Comparison of ENCODE assay signal across 28 cellular contexts in the genomic region with DNA sequence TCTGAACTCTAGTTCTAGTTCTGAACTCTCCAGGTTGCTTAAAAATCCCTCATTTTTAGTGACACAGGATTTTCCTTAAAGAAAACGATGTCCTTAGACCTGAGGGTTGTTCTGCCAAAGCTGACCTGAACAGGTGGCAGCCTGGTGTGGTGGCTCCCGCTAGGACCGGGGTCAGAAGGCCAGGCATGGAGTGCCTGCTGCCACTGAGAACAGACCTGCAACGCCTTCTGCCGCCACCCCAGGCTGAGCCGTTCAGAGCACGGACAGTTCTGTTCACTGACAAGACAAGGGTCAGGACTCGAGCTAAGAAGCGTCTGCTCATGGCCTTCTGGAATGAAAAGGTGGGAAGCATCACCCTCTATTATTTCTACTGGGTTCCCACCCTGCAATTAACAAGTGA.
"Had no signal": no experiment of that assay in that cellular context is flagged by ENCODE, and none has a peak within 500 bp of the region (broad histone marks: within the 10 kb centered on the region; RNA-seq: fewer than 3 reads in every experiment).

No MANE protein-coding gene starts in this region.

- H3K27ac ChIP-seq: brain microvascular endothelial cell, SJCRH30, SK-N-MC had no signal

- H3K4me1 ChIP-seq: SJCRH30 had no signal

- H3K36me3 ChIP-seq: SJCRH30 had no signal

- H3K27me3 ChIP-seq: brain microvascular endothelial cell, MG63, SJCRH30 had no signal

- ATAC-seq: activated CD8-positive, alpha-beta T cell treated with anti-CD3 and anti-CD28 coated beads for 36 hours; activated T-cell treated with anti-CD3 and anti-CD28 coated beads, Interleukin-2, amount 50 U/mL, for 72 hours; activated T-helper 17 cell treated with anti-CD3 and anti-CD28 coated beads, Interleukin-2, amount 50 U/mL, for 72 hours; Panc1 had no signal

- DNase-seq: activated CD4-positive, alpha-beta T cell treated with anti-CD3 and anti-CD28 coated beads, Interleukin-2, amount 10 ng/mL, durations not matched to agents 24 days and 14 days; activated CD4-positive, alpha-beta T cell treated with anti-CD3 and anti-CD28 coated beads, Interleukin-2, amount 50 U/mL, for 4 hours; activated CD8-positive, alpha-beta T cell treated with anti-CD3 and anti-CD28 coated beads for 36 hours; activated effector memory CD4-positive, alpha-beta T cell treated with anti-CD3 and anti-CD28 coated beads, Interleukin-2, amount 50 U/mL, for 16 hours; activated naive CD4-positive, alpha-beta T cell; activated naive CD4-positive, alpha-beta T cell treated with anti-CD3 and anti-CD28 coated beads, Interleukin-2, amount 50 U/mL, for 16 hours; activated naive CD8-positive, alpha-beta T cell treated with anti-CD3 and anti-CD28 coated beads for 36 hours; activated T-cell treated with anti-CD3 and anti-CD28 coated beads, Interleukin-2, amount 50 U/mL, for 1 hour; activated T-cell treated with anti-CD3 and anti-CD28 coated beads, Interleukin-2, amount 50 U/mL, for 72 hours; amniotic stem cell; aorta; brain microvascular endothelial cell; Karpas-422; MG63; NCI-H1048; NCI-H1105 treated with DMSO at 0.1 percent for 48 hours; NCI-H1436; NCI-H1694; NCI-H1930; NCI-H2081 treated with DMSO at 0.1 percent for 48 hours; NCI-H345; NCI-H524 treated with DMSO at 0.1 percent for 48 hours; SHP77; SJCRH30; T1000 had no signal

- H3K9me3 ChIP-seq: MG63, SJCRH30 had no signal

- H3K4me3 ChIP-seq: MG63, SJCRH30, SK-N-MC had no signal
